In the genomic region with DNA sequence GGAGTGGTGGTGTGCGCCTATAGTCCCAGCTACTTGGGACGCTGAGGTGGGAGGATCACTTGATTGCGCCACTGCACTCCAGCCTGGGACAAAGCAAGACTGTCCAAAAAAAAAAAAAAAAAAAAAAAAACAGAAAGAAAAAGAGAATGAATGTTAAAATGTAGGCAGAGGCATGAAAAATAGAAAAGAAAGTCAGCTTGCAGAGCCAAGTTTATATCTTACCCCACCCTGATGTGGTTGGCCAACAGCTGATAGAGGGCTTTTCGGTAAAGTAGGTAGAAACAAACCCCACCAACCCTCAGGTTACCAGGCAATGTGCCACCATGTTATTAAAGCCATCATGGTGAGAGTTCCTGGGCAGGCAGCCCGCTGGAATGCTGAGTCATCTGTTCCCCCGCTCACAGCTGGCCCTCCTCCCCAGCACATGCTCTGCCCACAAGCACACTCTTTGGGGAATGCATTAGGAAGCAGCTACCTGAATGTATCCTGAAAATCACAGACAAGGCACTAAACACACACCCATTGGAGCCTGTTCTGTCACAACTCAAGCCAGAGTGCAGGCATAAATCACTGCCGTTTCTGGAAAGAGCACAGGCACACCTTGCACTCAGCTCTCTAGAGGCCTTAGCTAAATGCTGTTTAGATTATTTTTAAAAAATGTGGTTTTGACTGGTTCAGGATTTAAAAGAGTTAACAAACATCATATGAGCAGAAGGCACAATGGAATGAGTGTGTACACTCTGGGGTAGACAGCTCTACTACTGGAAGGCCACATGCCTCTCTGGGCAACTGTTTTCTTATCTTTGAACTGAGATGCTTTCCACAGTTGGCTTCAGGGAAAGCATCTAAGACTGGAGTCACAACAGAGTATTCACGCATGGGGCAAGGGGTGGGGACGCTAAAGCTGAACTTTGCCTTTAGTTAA, we compare ENCODE assay signal across 8 cellular contexts.
DNase-seq lines count a peak whose midpoint lies in the region; ATAC-seq and TF ChIP-seq lines count a peak whose summit lies in the region.

No MANE protein-coding gene starts in this region.

- H3K9me3 ChIP-seq in BE2C (no peaks in the 10 kb centered on the region), HUES6 (ENCODE audit: control insufficient read depth, insufficient read depth, low read depth, low read length) (no peaks in the 10 kb centered on the region), esophagus (ENCODE audit: control insufficient read depth in 2 of 2, insufficient read depth in 1 of 2, low read depth in 1 of 2, low read length in 1 of 2) (no peaks in the 10 kb centered on the region)

- H3K27ac ChIP-seq in HUES6 (ENCODE audit: low read depth, low read length) = 0 out of 2 replicates have a peak overlapping the region, but pooled peaks have one; percentile 8
- H3K27ac ChIP-seq in esophagus (ENCODE audit: low read depth in 2 of 2, low read length in 1 of 2) = peak overlapping the region; percentile 55 to 72

- H3K27me3 ChIP-seq in BE2C (no peaks in the 10 kb centered on the region), HUES6 (ENCODE audit: control insufficient read depth, insufficient read depth, low read length) (no peaks in the 10 kb centered on the region), esophagus (ENCODE audit: control insufficient read depth in 1 of 2, insufficient read depth in 2 of 2, low read length in 2 of 2) (no peaks in the 10 kb centered on the region)

- no peak for ATAC-seq in GM18861 (IDR thresholded peaks at IDR 0.05; ENCODE audit: unreplicated experiment)

- peaks cover 26% of the 10 kb centered on the region for H3K4me1 ChIP-seq in BE2C
- peaks cover 47% of the 10 kb centered on the region for H3K4me1 ChIP-seq in HUES6 (ENCODE audit: control insufficient read depth, insufficient read depth, low read length)
- H3K4me1 ChIP-seq in esophagus (ENCODE audit: control insufficient read depth in 2 of 2, insufficient read depth in 2 of 2, low read length in 1 of 2) = peaks cover 0 to 9% of the 10 kb centered on the region in 2 donors

- WGBS in esophagus, 2 donors = 26 to 33% methylated on average over 9 of the region's 9 CpGs

- TF ChIP-seq CTCF in BE2C (IDR thresholded peaks at IDR 0.05; ENCODE audit: low read depth, low read length) = no peak

- H3K36me3 ChIP-seq in BE2C (no peaks in the 10 kb centered on the region), HUES6 (ENCODE audit: control insufficient read depth, insufficient read depth, low read length) (no peaks in the 10 kb centered on the region), esophagus (ENCODE audit: control insufficient read depth in 2 of 2, insufficient read depth in 2 of 2, low read length in 1 of 2) (no peaks in the 10 kb centered on the region)

- peak overlapping the region; percentile 24 for H3K9ac ChIP-seq in HUES6 (ENCODE audit: low read length)

- H3K4me3 ChIP-seq in BE2C (ENCODE audit: low read depth, low read length) (0 out of 2 replicates have a peak overlapping the region, but pooled peaks have one; percentile 12), HUES6 (ENCODE audit: low read depth, low read length) (no peak overlapping the region), esophagus (ENCODE audit: low read depth in 1 of 2, low read length in 2 of 2) (no peak overlapping the region)

- peak; percentile 77 for DNase-seq in BE2C
- DNase-seq in SHP77 treated with DMSO at 0.1 percent for 48 hours (lab: John Stamatoyannopoulos, UW) = peak; percentile 80
- DNase-seq in midbrain (lab: John Stamatoyannopoulos, UW) = peak; percentile 86
- no peak for DNase-seq in NCI-H1930 (lab: John Stamatoyannopoulos, UW)
- no peak for DNase-seq in stimulated activated CD4-positive, alpha-beta T cell treated with anti-CD3 and anti-CD28 coated beads, Interleukin-2, amount 100 ng/mL, for 48 hours

Comparison
In these comparisons a context has a peak if more than half of its experiments do, and no peak if none do; other contexts are left out.
1. DNase-seq: peak in BE2C (single experiment), SHP77 treated with DMSO at 0.1 percent for 48 hours (single experiment) and midbrain (single experiment); none in NCI-H1930 (0 of 2) and stimulated activated CD4-positive, alpha-beta T cell treated with anti-CD3 and anti-CD28 coated beads, Interleukin-2, amount 100 ng/mL, for 48 hours (0 of 2).